17 cellular contexts compared by ENCODE assay signal in genomic region chr17:68301438-68301959, GRCh38. TPM values are rescaled to one million over a fixed set of nuclear protein-coding genes. Genes with fewer than 3 reads are reported as not detected.
DNase-seq lines count a peak whose midpoint lies in the region; ATAC-seq, FAIRE-seq and TF ChIP-seq lines count a peak whose summit lies in the region.
"Had no signal": no experiment of that assay in that cellular context is flagged by ENCODE, and none has a peak within 500 bp of the region (broad histone marks: within the 10 kb centered on the region; RNA-seq: fewer than 3 reads in every experiment).

No MANE protein-coding gene starts in this region.

- DNase-seq in HCT116 (ENCODE audit: low read depth, low spot score) (no peak), NCI-H2107 (lab: John Stamatoyannopoulos, UW) (peak; percentile 46), PC-9 (peak in 1 of 2 experiments; percentile 76), nephron progenitor cell (no peak), H54 (ENCODE audit: insufficient read length, low spot score) (no peak), HuH-7 (ENCODE audit: low spot score) (no peak), Kasumi-1 (lab: John Stamatoyannopoulos, UW) (no peak)
- DNase-seq: activated CD8-positive, alpha-beta T cell treated with anti-CD3 and anti-CD28 coated beads, Interleukin-2, amount 10 ng/mL, durations not matched to agents 7 days and 5 days; amygdala; BE2C; DND-41; heart left ventricle; NCI-H1436 treated with DMSO at 0.1 percent for 48 hours had no signal

- no peak overlapping the region for H3K4me3 Mint-ChIP-seq in nephron progenitor cell
- H3K4me3 Mint-ChIP-seq: activated CD8-positive, alpha-beta T cell treated with anti-CD3 and anti-CD28 coated beads, Interleukin-2, amount 10 ng/mL, durations not matched to agents 7 days and 5 days had no signal

- TF ChIP-seq CTCF in HCT116 (IDR thresholded peaks at IDR 0.05 in 2 of 3, conservative IDR thresholded peaks at IDR 0.05 in 1 of 3; ENCODE audit: borderline replicate concordance in 1 of 3, insufficient read depth in 1 of 3, low read depth in 2 of 3, low read length in 2 of 3) (no peak), PC-9 (conservative IDR thresholded peaks at IDR 0.05) (no peak), nephron progenitor cell (IDR thresholded peaks at IDR 0.05) (no peak)

- H3K4me3 ChIP-seq in HCT116 (replicated peaks in 1 of 2; ENCODE audit: low read depth in 1 of 2, low read length in 2 of 2) (no peak overlapping the region), PC-9 (no peak overlapping the region)
- H3K4me3 ChIP-seq: heart left ventricle had no signal

- peaks cover 5% of the 10 kb centered on the region for H3K36me3 Mint-ChIP-seq in nephron progenitor cell (ENCODE audit: low read depth)

- peaks cover 7% of the 10 kb centered on the region for H3K9me3 Mint-ChIP-seq in nephron progenitor cell

- no peak overlapping the region for H3K9ac ChIP-seq in HCT116 (ENCODE audit: low read length)
- H3K9ac ChIP-seq: KMS-11 had no signal

- H2AFZ ChIP-seq in HCT116 (ENCODE audit: low read depth, low read length, poor library complexity, severe bottlenecking): no peak overlapping the region
- H2AFZ ChIP-seq in PC-9: no peak overlapping the region

- ATAC-seq in HCT116 (peak; percentile 30; the same call in 1 of the 2 replicates), GM19035 (IDR thresholded peaks at IDR 0.05; ENCODE audit: unreplicated experiment) (no peak)
- ATAC-seq: activated CD8-positive, alpha-beta T cell treated with anti-CD3 and anti-CD28 coated beads, Interleukin-2, amount 10 ng/mL, durations not matched to agents 7 days and 5 days had no signal

- no peak overlapping the region for H3K4me2 ChIP-seq in HCT116 (ENCODE audit: low read length)
- H3K4me2 ChIP-seq in PC-9: peak overlapping the region; percentile 3; the same call in 1 of the 2 replicates
- H3K4me2 ChIP-seq: KMS-11 had no signal

- H3K4me1 ChIP-seq in HCT116 (ENCODE audit: control insufficient read depth in 1 of 2, insufficient read depth in 2 of 2, low read length in 2 of 2) (peaks cover 15 to 21% of the 10 kb centered on the region in 2 experiments), PC-9 (replicated peaks; ENCODE audit: insufficient read depth) (peaks cover 22% of the 10 kb centered on the region)
- H3K4me1 ChIP-seq: BE2C had no signal

- intact Hi-C loops in HCT116 (cut with micrococcal nuclease) (no loop called here), PC-9 (cut with micrococcal nuclease; ENCODE audit: unreplicated experiment) (no loop called here)

- H3K4me1 Mint-ChIP-seq in nephron progenitor cell: peaks cover 17% of the 10 kb centered on the region

- H3K27ac ChIP-seq in HCT116 (ENCODE audit: low read depth, low read length): peak overlapping the region; percentile 10; the same call in 1 of the 2 replicates
- H3K27ac ChIP-seq in PC-9: no peak overlapping the region; the same call in 1 of the 2 replicates
- H3K27ac ChIP-seq: KMS-11 had no signal

- H3K79me2 ChIP-seq in HCT116 (ENCODE audit: insufficient read depth, low read length): no peaks in the 10 kb centered on the region
- no peaks in the 10 kb centered on the region for H3K79me2 ChIP-seq in PC-9 (ENCODE audit: low read depth)

- H4K20me1 ChIP-seq in HCT116 (ENCODE audit: insufficient read depth) (no peaks in the 10 kb centered on the region), PC-9 (ENCODE audit: insufficient read depth) (no peaks in the 10 kb centered on the region)

- no peaks in the 10 kb centered on the region for H3K36me3 ChIP-seq in HCT116 (ENCODE audit: control insufficient read depth in 1 of 2, insufficient read depth in 2 of 2, low read length in 2 of 2)
- H3K36me3 ChIP-seq in PC-9 (ENCODE audit: low read depth): no peaks in the 10 kb centered on the region
- H3K36me3 ChIP-seq: BE2C, heart left ventricle had no signal

- H3K27ac Mint-ChIP-seq in nephron progenitor cell: peak overlapping the region; percentile 3
- H3K27ac Mint-ChIP-seq: progenitor cell of endocrine pancreas had no signal

- CTCF ChIA-PET in HCT116 (lab: Charles Lee): interaction anchor here (0.6 kb wide), 1 partner anchor 119 kb away, joined by 5 read pairs; no protein-coding TSS in a partner anchor
- CTCF ChIA-PET in PC-9 (lab: Charles Lee): no interaction called here

- H3K9me3 ChIP-seq in HCT116 (ENCODE audit: control insufficient read depth in 1 of 2, insufficient read depth in 1 of 2, low read depth in 1 of 2, low read length in 2 of 2) (no peaks in the 10 kb centered on the region), PC-9 (ENCODE audit: insufficient read depth, low read depth) (no peaks in the 10 kb centered on the region)
- H3K9me3 ChIP-seq: BE2C, heart left ventricle had no signal

- no peak for TF ChIP-seq RAD21 in HCT116 (IDR thresholded peaks at IDR 0.05; ENCODE audit: low read depth)

- no peak for FAIRE-seq in H54 (lab: Jason Lieb, UNC)
- FAIRE-seq: colon had no signal

- no TSS peak for BruUV-seq in HCT116 (replicated peaks; lab: Mats Ljungman, UMichigan)
- no TSS peak for BruUV-seq in PC-9 (replicated peaks; lab: Mats Ljungman, UMichigan)

- peaks cover 8% of the 10 kb centered on the region for H3K27me3 Mint-ChIP-seq in nephron progenitor cell (ENCODE audit: low read depth, poor library complexity)

- no peak for TF ChIP-seq POLR2A in HCT116 (IDR thresholded peaks at IDR 0.05; ENCODE audit: borderline replicate concordance, extremely low read depth, insufficient read depth, insufficient read length)
- TF ChIP-seq POLR2A in H54 (IDR thresholded peaks at IDR 0.05; ENCODE audit: low read depth, low read length): no peak

- POLR2A ChIA-PET in HCT116 (lab: Charles Lee): no interaction called here
- POLR2A ChIA-PET in PC-9 (lab: Charles Lee; ENCODE audit: unreplicated experiment): interaction anchor here (0.7 kb wide), 1 partner anchor 25 kb away, joined by 14 read pairs; no protein-coding TSS in a partner anchor

- H3K9me2 ChIP-seq in HCT116 (ENCODE audit: insufficient read depth) (no peaks in the 10 kb centered on the region), PC-9 (ENCODE audit: insufficient read depth) (no peaks in the 10 kb centered on the region)

- no peaks in the 10 kb centered on the region for H3K27me3 ChIP-seq in HCT116 (ENCODE audit: insufficient read depth, low read length)
- H3K27me3 ChIP-seq in PC-9 (ENCODE audit: insufficient read depth, low read depth): no peaks in the 10 kb centered on the region
- H3K27me3 ChIP-seq: BE2C had no signal

- RAD21 ChIA-PET in HCT116 (lab: Charles Lee; ENCODE audit: low non-redundant PET in 1 of 2, low total read pairs in 2 of 2, uncharacterized antibody in 2 of 2, unreplicated experiment in 2 of 2): no interaction called here

- H3F3A ChIP-seq in PC-9 (ENCODE audit: insufficient read depth, low read depth): 0 out of 2 replicates have a peak, but pooled peaks cover 4% of the 10 kb centered on the region

TF ChIP-seq in HCT116, 20 proteins besides CTCF, POLR2A, EP300 and RAD21:
- TF ChIP-seq EGR1 (IDR thresholded peaks at IDR 0.05; ENCODE audit: low read depth): no peak
- TF ChIP-seq ELF1 (IDR thresholded peaks at IDR 0.05; ENCODE audit: borderline replicate concordance, low read depth): no peak
- no peak for TF ChIP-seq ZNF274 (IDR thresholded peaks at IDR 0.05; ENCODE audit: low read depth, low read length)
- TF ChIP-seq SP1 (IDR thresholded peaks at IDR 0.05; ENCODE audit: low read depth): no peak
- TF ChIP-seq CBX3 (IDR thresholded peaks at IDR 0.05; ENCODE audit: low read depth): no peak
- TF ChIP-seq ZFX (IDR thresholded peaks at IDR 0.05): no peak
- TF ChIP-seq FOSL1 (IDR thresholded peaks at IDR 0.05; ENCODE audit: low read depth): no peak

RNA-seq across cellular contexts. Expression of gene ARSG, which starts 10.2 kb away (rescaled TPM):
- total RNA-seq in HCT116 (2021; ENCODE audit: unreplicated experiment): 17.1 TPM
- polyA plus RNA-seq in HCT116 (2012): 5.4 and 6.1 TPM in 2 replicates
- 4.0 and 6.6 TPM in 2 replicates for total RNA-seq in PC-9 (2021)

RNA-seq across cellular contexts. Expression of gene SLC16A6, which starts 10.6 kb away (rescaled TPM):
- 4.8 TPM for total RNA-seq in HCT116 (2021; ENCODE audit: unreplicated experiment)
- polyA plus RNA-seq in HCT116 (2012): 1.1 and 1.3 TPM in 2 replicates
- 0.70 and 0.83 TPM in 2 replicates for total RNA-seq in PC-9 (2021)

RNA-seq across cellular contexts. Expression of gene AMZ2, which starts 53.7 kb away (rescaled TPM):
- total RNA-seq in HCT116 (2021; ENCODE audit: unreplicated experiment) (131 TPM), PC-9 (2021) (60.8 and 88.3 TPM in 2 replicates)
- polyA plus RNA-seq in HCT116 (2012): 51.8 and 75.7 TPM in 2 replicates
